In the genomic region with DNA sequence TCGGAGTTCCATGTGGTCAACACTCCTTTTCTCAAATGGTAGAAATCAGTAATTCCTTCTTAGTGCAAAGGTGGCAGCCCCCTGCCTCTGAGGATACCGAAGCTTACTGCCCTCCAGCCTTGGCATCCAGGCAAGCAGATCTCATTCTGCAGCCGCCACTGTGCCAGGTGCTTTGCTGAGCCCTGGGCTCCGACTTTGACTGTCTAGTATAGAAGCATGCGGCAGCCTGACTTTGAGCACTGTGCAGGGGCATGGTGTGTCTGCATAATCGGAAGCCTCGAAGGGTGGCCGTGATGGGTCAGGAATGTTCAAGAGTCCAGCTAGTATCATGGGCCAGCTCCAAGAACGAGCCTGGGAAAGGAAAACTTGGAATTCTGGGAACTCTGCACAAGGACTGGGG, we compare ENCODE assay signal across 1 cellular context.
TF ChIP-seq lines count a peak whose summit lies in the region.

No MANE protein-coding gene starts in this region.

TF ChIP-seq in GM23338, 12 proteins besides CTCF, POLR2A, EP300 and RAD21 (continued from another document):
- TF ChIP-seq, protein P1, sequence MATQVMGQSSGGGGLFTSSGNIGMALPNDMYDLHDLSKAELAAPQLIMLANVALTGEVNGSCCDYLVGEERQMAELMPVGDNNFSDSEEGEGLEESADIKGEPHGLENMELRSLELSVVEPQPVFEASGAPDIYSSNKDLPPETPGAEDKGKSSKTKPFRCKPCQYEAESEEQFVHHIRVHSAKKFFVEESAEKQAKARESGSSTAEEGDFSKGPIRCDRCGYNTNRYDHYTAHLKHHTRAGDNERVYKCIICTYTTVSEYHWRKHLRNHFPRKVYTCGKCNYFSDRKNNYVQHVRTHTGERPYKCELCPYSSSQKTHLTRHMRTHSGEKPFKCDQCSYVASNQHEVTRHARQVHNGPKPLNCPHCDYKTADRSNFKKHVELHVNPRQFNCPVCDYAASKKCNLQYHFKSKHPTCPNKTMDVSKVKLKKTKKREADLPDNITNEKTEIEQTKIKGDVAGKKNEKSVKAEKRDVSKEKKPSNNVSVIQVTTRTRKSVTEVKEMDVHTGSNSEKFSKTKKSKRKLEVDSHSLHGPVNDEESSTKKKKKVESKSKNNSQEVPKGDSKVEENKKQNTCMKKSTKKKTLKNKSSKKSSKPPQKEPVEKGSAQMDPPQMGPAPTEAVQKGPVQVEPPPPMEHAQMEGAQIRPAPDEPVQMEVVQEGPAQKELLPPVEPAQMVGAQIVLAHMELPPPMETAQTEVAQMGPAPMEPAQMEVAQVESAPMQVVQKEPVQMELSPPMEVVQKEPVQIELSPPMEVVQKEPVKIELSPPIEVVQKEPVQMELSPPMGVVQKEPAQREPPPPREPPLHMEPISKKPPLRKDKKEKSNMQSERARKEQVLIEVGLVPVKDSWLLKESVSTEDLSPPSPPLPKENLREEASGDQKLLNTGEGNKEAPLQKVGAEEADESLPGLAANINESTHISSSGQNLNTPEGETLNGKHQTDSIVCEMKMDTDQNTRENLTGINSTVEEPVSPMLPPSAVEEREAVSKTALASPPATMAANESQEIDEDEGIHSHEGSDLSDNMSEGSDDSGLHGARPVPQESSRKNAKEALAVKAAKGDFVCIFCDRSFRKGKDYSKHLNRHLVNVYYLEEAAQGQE (IDR thresholded peaks at IDR 0.05; ENCODE audit: unreplicated experiment): no peak
- no peak for TF ChIP-seq NANOG (IDR thresholded peaks at IDR 0.05; ENCODE audit: borderline replicate concordance)
- TF ChIP-seq, protein P2, sequence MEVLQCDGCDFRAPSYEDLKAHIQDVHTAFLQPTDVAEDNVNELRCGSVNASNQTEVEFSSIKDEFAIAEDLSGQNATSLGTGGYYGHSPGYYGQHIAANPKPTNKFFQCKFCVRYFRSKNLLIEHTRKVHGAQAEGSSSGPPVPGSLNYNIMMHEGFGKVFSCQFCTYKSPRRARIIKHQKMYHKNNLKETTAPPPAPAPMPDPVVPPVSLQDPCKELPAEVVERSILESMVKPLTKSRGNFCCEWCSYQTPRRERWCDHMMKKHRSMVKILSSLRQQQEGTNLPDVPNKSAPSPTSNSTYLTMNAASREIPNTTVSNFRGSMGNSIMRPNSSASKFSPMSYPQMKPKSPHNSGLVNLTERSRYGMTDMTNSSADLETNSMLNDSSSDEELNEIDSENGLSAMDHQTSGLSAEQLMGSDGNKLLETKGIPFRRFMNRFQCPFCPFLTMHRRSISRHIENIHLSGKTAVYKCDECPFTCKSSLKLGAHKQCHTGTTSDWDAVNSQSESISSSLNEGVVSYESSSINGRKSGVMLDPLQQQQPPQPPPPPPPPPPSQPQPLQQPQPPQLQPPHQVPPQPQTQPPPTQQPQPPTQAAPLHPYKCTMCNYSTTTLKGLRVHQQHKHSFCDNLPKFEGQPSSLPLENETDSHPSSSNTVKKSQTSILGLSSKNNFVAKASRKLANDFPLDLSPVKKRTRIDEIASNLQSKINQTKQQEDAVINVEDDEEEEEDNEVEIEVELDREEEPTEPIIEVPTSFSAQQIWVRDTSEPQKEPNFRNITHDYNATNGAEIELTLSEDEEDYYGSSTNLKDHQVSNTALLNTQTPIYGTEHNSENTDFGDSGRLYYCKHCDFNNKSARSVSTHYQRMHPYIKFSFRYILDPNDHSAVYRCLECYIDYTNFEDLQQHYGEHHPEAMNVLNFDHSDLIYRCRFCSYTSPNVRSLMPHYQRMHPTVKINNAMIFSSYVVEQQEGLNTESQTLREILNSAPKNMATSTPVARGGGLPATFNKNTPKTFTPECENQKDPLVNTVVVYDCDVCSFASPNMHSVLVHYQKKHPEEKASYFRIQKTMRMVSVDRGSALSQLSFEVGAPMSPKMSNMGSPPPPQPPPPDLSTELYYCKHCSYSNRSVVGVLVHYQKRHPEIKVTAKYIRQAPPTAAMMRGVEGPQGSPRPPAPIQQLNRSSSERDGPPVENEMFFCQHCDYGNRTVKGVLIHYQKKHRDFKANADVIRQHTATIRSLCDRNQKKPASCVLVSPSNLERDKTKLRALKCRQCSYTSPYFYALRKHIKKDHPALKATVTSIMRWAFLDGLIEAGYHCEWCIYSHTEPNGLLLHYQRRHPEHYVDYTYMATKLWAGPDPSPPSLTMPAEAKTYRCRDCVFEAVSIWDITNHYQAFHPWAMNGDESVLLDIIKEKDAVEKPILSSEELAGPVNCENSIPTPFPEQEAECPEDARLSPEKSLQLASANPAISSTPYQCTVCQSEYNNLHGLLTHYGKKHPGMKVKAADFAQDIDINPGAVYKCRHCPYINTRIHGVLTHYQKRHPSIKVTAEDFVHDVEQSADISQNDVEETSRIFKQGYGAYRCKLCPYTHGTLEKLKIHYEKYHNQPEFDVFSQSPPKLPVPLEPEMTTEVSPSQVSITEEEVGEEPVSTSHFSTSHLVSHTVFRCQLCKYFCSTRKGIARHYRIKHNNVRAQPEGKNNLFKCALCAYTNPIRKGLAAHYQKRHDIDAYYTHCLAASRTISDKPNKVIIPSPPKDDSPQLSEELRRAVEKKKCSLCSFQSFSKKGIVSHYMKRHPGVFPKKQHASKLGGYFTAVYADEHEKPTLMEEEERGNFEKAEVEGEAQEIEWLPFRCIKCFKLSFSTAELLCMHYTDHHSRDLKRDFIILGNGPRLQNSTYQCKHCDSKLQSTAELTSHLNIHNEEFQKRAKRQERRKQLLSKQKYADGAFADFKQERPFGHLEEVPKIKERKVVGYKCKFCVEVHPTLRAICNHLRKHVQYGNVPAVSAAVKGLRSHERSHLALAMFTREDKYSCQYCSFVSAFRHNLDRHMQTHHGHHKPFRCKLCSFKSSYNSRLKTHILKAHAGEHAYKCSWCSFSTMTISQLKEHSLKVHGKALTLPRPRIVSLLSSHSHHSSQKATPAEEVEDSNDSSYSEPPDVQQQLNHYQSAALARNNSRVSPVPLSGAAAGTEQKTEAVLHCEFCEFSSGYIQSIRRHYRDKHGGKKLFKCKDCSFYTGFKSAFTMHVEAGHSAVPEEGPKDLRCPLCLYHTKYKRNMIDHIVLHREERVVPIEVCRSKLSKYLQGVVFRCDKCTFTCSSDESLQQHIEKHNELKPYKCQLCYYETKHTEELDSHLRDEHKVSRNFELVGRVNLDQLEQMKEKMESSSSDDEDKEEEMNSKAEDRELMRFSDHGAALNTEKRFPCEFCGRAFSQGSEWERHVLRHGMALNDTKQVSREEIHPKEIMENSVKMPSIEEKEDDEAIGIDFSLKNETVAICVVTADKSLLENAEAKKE (CRISPR knock-in tag; IDR thresholded peaks at IDR 0.05): no peak
- no peak for TF ChIP-seq EZH2phosphoT487 (IDR thresholded peaks at IDR 0.05; ENCODE audit: unreplicated experiment)
- no peak for TF ChIP-seq EZH2 (IDR thresholded peaks at IDR 0.05; ENCODE audit: low read depth, unreplicated experiment)
- no peak for TF ChIP-seq ZNF114 (CRISPR knock-in tag; IDR thresholded peaks at IDR 0.05)
- TF ChIP-seq POLR2AphosphoS5 (IDR thresholded peaks at IDR 0.05; ENCODE audit: low read depth): no peak
- TF ChIP-seq ZNF331 (CRISPR knock-in tag; IDR thresholded peaks at IDR 0.05; ENCODE audit: low read depth): no peak
- TF ChIP-seq STAT1 (IDR thresholded peaks at IDR 0.05; ENCODE audit: unreplicated experiment): no peak
- no peak for TF ChIP-seq CREB1 (CRISPR knock-in tag; IDR thresholded peaks at IDR 0.05; ENCODE audit: low read depth)
